12 cellular contexts compared by ENCODE assay signal in the genomic region with DNA sequence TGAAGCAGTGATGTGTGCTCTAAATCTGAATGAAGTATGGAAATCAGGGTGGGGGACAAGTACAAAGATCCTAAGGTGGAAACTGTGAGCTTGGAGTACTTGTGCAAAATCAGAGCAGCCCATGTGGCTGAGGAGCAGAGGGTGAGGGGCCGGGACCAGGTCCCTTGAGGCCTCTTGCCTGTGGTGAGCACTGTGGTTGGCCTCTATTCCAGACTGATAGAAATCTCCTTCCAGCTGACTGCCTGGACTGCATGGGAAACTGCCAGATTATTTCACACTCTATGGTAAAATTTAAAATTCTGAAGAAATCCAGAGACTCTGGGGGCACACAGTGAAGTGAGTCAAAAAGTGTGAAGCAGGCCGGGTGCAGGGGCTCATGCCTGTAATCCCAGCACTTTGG.
A peak's percentile ranks its signal among the peaks of the same experiment; 100 is the strongest.
DNase-seq lines count a peak whose midpoint lies in the region; ATAC-seq and TF ChIP-seq lines count a peak whose summit lies in the region.
"Had no signal": no experiment of that assay in that cellular context is flagged by ENCODE, and none has a peak within 500 bp of the region (broad histone marks: within the 10 kb centered on the region; RNA-seq: fewer than 3 reads in every experiment).

No MANE protein-coding gene starts in this region.

- WGBS in mesenchymal stem cell = 45% methylated on average over 2 of the region's 2 CpGs

- peak overlapping the region; percentile 22 for H2AK5ac ChIP-seq in mesenchymal stem cell (ENCODE audit: low read length, severe bottlenecking)

- H2AFZ ChIP-seq in mesenchymal stem cell (ENCODE audit: low read depth, low read length) = no peak overlapping the region

- H3K27ac ChIP-seq in coronary artery (peak overlapping the region; percentile 4 to 50), mesenchymal stem cell (ENCODE audit: low read length, poor library complexity, severe bottlenecking) (peak overlapping the region; percentile 32), upper lobe of right lung (no peak overlapping the region)
- H3K27ac ChIP-seq: foreskin keratinocyte had no signal

- H3K4me3 ChIP-seq in coronary artery (no peak overlapping the region), mesenchymal stem cell (ENCODE audit: insufficient read depth in 1 of 2, low read depth in 1 of 2, low read length in 2 of 2) (peak overlapping the region in 1 of 2 experiments; percentile 1), upper lobe of right lung (no peak overlapping the region)

- H3K4ac ChIP-seq in mesenchymal stem cell (ENCODE audit: low read depth in 1 of 2, low read length in 2 of 2) = peak overlapping the region in 1 of 2 experiments; percentile 15

- peak overlapping the region; percentile 86 for H3K9ac ChIP-seq in mesenchymal stem cell (ENCODE audit: low read length)

- H4K8ac ChIP-seq in mesenchymal stem cell (ENCODE audit: low read length) = no peak overlapping the region

- H3K36me3 ChIP-seq in mesenchymal stem cell (ENCODE audit: control insufficient read depth in 1 of 2, insufficient read depth in 2 of 2, low read depth in 1 of 2, low read length in 2 of 2) = peaks cover 4 to 28% of the 10 kb centered on the region in 2 experiments
- no peaks in the 10 kb centered on the region for H3K36me3 ChIP-seq in upper lobe of right lung

- H2BK120ac ChIP-seq in mesenchymal stem cell (ENCODE audit: low read depth, low read length) = no peak overlapping the region

- H3K18ac ChIP-seq in mesenchymal stem cell (ENCODE audit: low read depth in 1 of 2, low read length in 2 of 2) = peak overlapping the region in 1 of 2 experiments; percentile 26

- no peak overlapping the region for H3K4me2 ChIP-seq in mesenchymal stem cell (ENCODE audit: low read length, poor library complexity, severe bottlenecking)

- peaks cover 12% of the 10 kb centered on the region for H3K4me1 ChIP-seq in mesenchymal stem cell (ENCODE audit: control insufficient read depth, insufficient read depth, low read depth, low read length)
- peaks cover 18% of the 10 kb centered on the region for H3K4me1 ChIP-seq in upper lobe of right lung

- DNase-seq in NCI-H526 treated with DMSO at 0.1 percent for 48 hours (lab: John Stamatoyannopoulos, UW) (peak; percentile 31), coronary artery (ENCODE audit: low spot score) (no peak), mesenchymal stem cell (peak; percentile 68), upper lobe of right lung (no peak)
- DNase-seq in activated naive CD4-positive, alpha-beta T cell treated with anti-CD3 and anti-CD28 coated beads, Interleukin-2, amount 50 U/mL, for 16 hours = no peak
- DNase-seq: anterior cingulate cortex, foreskin keratinocyte, NCI-H1105, T-helper 17 cell had no signal

- TF ChIP-seq CTCF in coronary artery (IDR thresholded peaks at IDR 0.05) = no peak
- TF ChIP-seq CTCF in upper lobe of right lung (IDR thresholded peaks at IDR 0.05) = no peak

- H4K91ac ChIP-seq in mesenchymal stem cell (ENCODE audit: low read length) = no peak overlapping the region

- H2BK5ac ChIP-seq in mesenchymal stem cell (ENCODE audit: low read depth, low read length, poor library complexity, severe bottlenecking) = no peak overlapping the region

- intact Hi-C loops in upper lobe of right lung (cut with DNase I) = no loop called here

- peak overlapping the region in 1 of 2 experiments; percentile 55 for H3K14ac ChIP-seq in mesenchymal stem cell (ENCODE audit: low read length in 2 of 2)

- peaks cover 7% of the 10 kb centered on the region for H3K79me1 ChIP-seq in mesenchymal stem cell (replicated peaks; ENCODE audit: low read length, poor library complexity, severe bottlenecking)

- H3K27me3 ChIP-seq in mesenchymal stem cell (ENCODE audit: control insufficient read depth in 1 of 2, insufficient read depth in 1 of 2, low read length in 2 of 2) (no peaks in the 10 kb centered on the region), upper lobe of right lung (no peaks in the 10 kb centered on the region)
- H3K27me3 ChIP-seq: foreskin keratinocyte had no signal

- H2BK12ac ChIP-seq in mesenchymal stem cell (ENCODE audit: low read length in 2 of 2) = peak overlapping the region in 1 of 2 experiments; percentile 63

- no peak overlapping the region for H3K23ac ChIP-seq in mesenchymal stem cell (ENCODE audit: low read length in 2 of 2)

- H3K9me3 ChIP-seq in mesenchymal stem cell (ENCODE audit: control insufficient read depth, low read length) (no peaks in the 10 kb centered on the region), upper lobe of right lung (no peaks in the 10 kb centered on the region)

- no peak overlapping the region for H2BK15ac ChIP-seq in mesenchymal stem cell (ENCODE audit: low read depth, poor library complexity, severe bottlenecking)

- ATAC-seq in upper lobe of right lung (peak; percentile 25), HG03354 (IDR thresholded peaks at IDR 0.05; ENCODE audit: poor library complexity, severe bottlenecking, unreplicated experiment) (no peak), HG03039 (IDR thresholded peaks at IDR 0.05; ENCODE audit: unreplicated experiment) (no peak)
- no peak for ATAC-seq in activated CD4-positive, CD25-positive, alpha-beta regulatory T cell treated with anti-CD3 and anti-CD28 coated beads, Interleukin-2, amount 50 U/mL, for 24 hours
- ATAC-seq: foreskin keratinocyte, T-helper 17 cell had no signal

Comparison
In these comparisons a context has a peak if more than half of its experiments do, and no peak if none do; other contexts are left out.
1. DNase-seq: peak in NCI-H526 treated with DMSO at 0.1 percent for 48 hours (single experiment) and mesenchymal stem cell (single experiment); none in coronary artery (single experiment), upper lobe of right lung (single experiment) and activated naive CD4-positive, alpha-beta T cell treated with anti-CD3 and anti-CD28 coated beads, Interleukin-2, amount 50 U/mL, for 16 hours (single experiment).